ENCODE assay signal across 1 cellular context in the genomic region with DNA sequence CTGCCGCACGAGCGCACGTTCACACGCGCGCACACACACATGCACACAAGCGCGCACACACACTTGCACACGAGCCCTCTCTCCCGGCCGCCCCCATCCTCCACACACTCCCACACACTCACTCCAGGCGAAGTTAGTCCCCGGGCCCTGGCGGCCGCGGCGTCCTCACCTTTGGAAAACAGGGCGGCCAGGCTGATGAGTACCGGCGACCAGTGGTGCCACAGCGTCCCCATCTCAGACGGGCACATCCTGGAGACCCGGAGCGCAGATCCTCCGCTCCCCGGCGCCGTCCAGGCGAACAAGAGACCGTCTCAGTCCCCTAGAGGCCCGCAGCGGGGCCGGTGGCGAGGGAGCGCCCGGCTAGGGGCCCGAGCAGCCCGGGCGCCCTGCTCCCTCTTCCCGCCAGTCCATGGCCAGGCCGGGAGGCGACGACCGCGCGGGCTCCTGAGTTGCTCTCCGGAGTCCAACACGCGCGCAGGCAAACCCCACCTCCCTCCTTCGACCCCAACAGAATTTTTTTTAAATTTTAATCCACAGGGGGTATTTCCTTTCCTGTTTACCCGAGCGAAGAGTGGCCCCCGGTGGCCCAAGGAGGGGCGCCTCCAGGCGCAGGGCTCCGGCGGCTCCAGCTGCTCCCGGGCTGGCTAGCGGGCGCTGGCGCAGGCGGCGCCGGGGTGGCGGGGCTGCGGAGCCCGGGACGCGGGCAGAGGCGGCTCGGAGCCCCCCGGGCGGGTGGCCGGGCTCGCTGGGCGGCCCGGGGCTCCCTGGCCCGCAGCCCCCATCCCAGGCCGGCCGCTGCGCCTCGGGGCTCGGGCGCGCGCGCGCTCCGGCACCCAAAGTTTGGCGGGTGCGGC.
A peak's percentile ranks its signal among the peaks of the same experiment; 100 is the strongest.
TF ChIP-seq lines count a peak whose summit lies in the region.

No MANE protein-coding gene starts in this region.

TF ChIP-seq in H1, 55 proteins besides CTCF, POLR2A, EP300 and RAD21:
- TF ChIP-seq, protein P1, sequence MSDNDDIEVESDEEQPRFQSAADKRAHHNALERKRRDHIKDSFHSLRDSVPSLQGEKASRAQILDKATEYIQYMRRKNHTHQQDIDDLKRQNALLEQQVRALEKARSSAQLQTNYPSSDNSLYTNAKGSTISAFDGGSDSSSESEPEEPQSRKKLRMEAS (IDR thresholded peaks at IDR 0.05): peak; percentile 19; the same call in 1 of the 2 replicates
- TF ChIP-seq RFX5 (IDR thresholded peaks at IDR 0.05; ENCODE audit: borderline replicate concordance, low read depth, low read length) (no peak), KDM1A (IDR thresholded peaks at IDR 0.05; ENCODE audit: borderline replicate concordance, low read length) (peak; percentile 91), RBBP5 (IDR thresholded peaks at IDR 0.05; ENCODE audit: borderline replicate concordance, low read depth, low read length) (peak; percentile 54; the same call in 1 of the 2 replicates), JUND (IDR thresholded peaks at IDR 0.05; ENCODE audit: low read length) (no peak), ASH2L (IDR thresholded peaks at IDR 0.05; ENCODE audit: low read length) (peak; percentile 62), KDM4A (IDR thresholded peaks at IDR 0.05; ENCODE audit: low read depth, low read length, severe bottlenecking) (peak; percentile 92), PHF8 (conservative IDR thresholded peaks at IDR 0.05; ENCODE audit: low read depth, low read length) (0 out of 2 replicates have a peak, but pooled peaks have one; percentile 33)
- TF ChIP-seq, protein P2, sequence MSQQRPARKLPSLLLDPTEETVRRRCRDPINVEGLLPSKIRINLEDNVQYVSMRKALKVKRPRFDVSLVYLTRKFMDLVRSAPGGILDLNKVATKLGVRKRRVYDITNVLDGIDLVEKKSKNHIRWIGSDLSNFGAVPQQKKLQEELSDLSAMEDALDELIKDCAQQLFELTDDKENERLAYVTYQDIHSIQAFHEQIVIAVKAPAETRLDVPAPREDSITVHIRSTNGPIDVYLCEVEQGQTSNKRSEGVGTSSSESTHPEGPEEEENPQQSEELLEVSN (IDR thresholded peaks at IDR 0.05): peak; percentile 76; the same call in 1 of the 2 replicates
